27 cellular contexts compared by ENCODE assay signal in the genomic region with DNA sequence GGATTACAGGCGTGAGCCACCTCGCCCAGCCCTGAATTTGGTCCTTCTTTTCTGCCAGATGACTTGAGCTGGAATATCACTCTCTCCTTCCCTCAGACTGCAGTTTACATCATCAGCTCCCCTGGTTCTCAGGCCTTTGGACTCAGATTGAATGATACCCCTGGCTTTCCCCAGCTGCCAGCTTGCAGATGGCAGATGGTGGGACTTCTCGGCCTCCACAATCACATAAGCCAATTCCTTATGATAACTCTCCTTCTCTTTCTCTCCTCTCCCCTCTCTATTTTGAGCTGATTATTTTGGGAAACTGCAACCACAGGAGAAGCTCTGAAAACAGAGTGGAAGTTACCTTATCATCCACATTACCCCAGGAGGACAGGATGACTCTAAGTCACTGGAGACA. TPM values are rescaled to one million over a fixed set of nuclear protein-coding genes. Genes with fewer than 3 reads are reported as not detected.
DNase-seq lines count a peak whose midpoint lies in the region; FAIRE-seq and TF ChIP-seq lines count a peak whose summit lies in the region.
"Had no signal": no experiment of that assay in that cellular context is flagged by ENCODE, and none has a peak within 500 bp of the region (broad histone marks: within the 10 kb centered on the region; RNA-seq: fewer than 3 reads in every experiment).

No MANE protein-coding gene starts in this region.

- TF ChIP-seq POLR2A in GM12891 (IDR thresholded peaks at IDR 0.05; ENCODE audit: low read depth, low read length), result no peak

- no peak overlapping the region for H3K9ac ChIP-seq in mesendoderm (ENCODE audit: low read length)

- H3K4ac ChIP-seq in mesendoderm (ENCODE audit: low read depth, low read length), result no peak overlapping the region

- no peak overlapping the region for H3K27ac ChIP-seq in mesendoderm (ENCODE audit: low read depth, low read length)
- H3K27ac ChIP-seq in small intestine (ENCODE audit: low read depth in 1 of 2, low read length in 1 of 2), result no peak overlapping the region
- H3K27ac ChIP-seq: cardiac muscle cell, colonic mucosa, epithelial cell of prostate, left lung, neutrophil, Peyer's patch, psoas muscle, VCaP had no signal

- H4K5ac ChIP-seq in mesendoderm (ENCODE audit: low read length), result no peak overlapping the region

- no peak overlapping the region for H3K4me2 ChIP-seq in mesendoderm (ENCODE audit: low read length)
- H3K4me2 ChIP-seq: GM23338 had no signal

- H3K36me3 ChIP-seq in mesendoderm (ENCODE audit: control insufficient read depth, insufficient read depth, low read length), result no peaks in the 10 kb centered on the region
- H3K36me3 ChIP-seq in small intestine (ENCODE audit: control insufficient read depth in 2 of 2, insufficient read depth in 2 of 2, low read length in 2 of 2), result no peaks in the 10 kb centered on the region
- H3K36me3 ChIP-seq: cardiac muscle cell, colonic mucosa, left lung, neutrophil, Peyer's patch had no signal

- H3K4me3 ChIP-seq in mesendoderm (ENCODE audit: low read length) (no peak overlapping the region), small intestine (ENCODE audit: low read depth in 1 of 2, low read length in 2 of 2) (no peak overlapping the region)
- H3K4me3 ChIP-seq: cardiac muscle cell, colonic mucosa, GM23338, left lung, Peyer's patch, psoas muscle had no signal

- H3K27me3 ChIP-seq in mesendoderm (ENCODE audit: insufficient read depth, low read length, poor library complexity) (no peaks in the 10 kb centered on the region), small intestine (ENCODE audit: control insufficient read depth in 2 of 2, insufficient read depth in 2 of 2, low read length in 2 of 2) (no peaks in the 10 kb centered on the region)
- H3K27me3 ChIP-seq: cardiac muscle cell, colonic mucosa, left lung, Peyer's patch had no signal

- no peak overlapping the region for H3K18ac ChIP-seq in mesendoderm (ENCODE audit: low read length)

- peak overlapping the region; percentile 81 for H4K8ac ChIP-seq in mesendoderm (ENCODE audit: low read depth, low read length)

- no peaks in the 10 kb centered on the region for H3K79me1 ChIP-seq in mesendoderm (ENCODE audit: low read length)

- no peak overlapping the region for H2BK120ac ChIP-seq in mesendoderm (ENCODE audit: low read depth, low read length)

- H2AK5ac ChIP-seq in mesendoderm (ENCODE audit: low read length), result no peak overlapping the region

- H3K9me3 ChIP-seq in small intestine (ENCODE audit: control insufficient read depth, low read depth), result no peaks in the 10 kb centered on the region
- H3K9me3 ChIP-seq: colonic mucosa, neutrophil, Peyer's patch had no signal

- no peak for FAIRE-seq in small intestine (lab: Jason Lieb, UNC)
- FAIRE-seq in GM12891 (lab: Jason Lieb, UNC), result no peak

- no peak overlapping the region for H2BK5ac ChIP-seq in mesendoderm (ENCODE audit: low read length)

- no peaks in the 10 kb centered on the region for H3K4me1 ChIP-seq in mesendoderm (ENCODE audit: control insufficient read depth, low read depth, low read length)
- peaks cover 0 to 2% of the 10 kb centered on the region in 2 donors for H3K4me1 ChIP-seq in small intestine (ENCODE audit: control insufficient read depth in 2 of 2, insufficient read depth in 1 of 2, low read depth in 1 of 2, low read length in 1 of 2)
- H3K4me1 ChIP-seq: colonic mucosa, Peyer's patch, psoas muscle had no signal

- no peak overlapping the region for H3K56ac ChIP-seq in mesendoderm (ENCODE audit: low read length)

- no peak overlapping the region for H2BK15ac ChIP-seq in mesendoderm (replicated peaks; ENCODE audit: low read depth)

- WGBS in mesendoderm (ENCODE audit: extremely low coverage, insufficient coverage, low lambda C conversion rate), result no CpG with 5 or more reads among the region's 3 CpGs
- 72 to 94% (median 90%) methylated on average over 3 of the region's 3 CpGs for WGBS in small intestine, 3 donors

- no peaks in the 10 kb centered on the region for H3K79me2 ChIP-seq in mesendoderm (ENCODE audit: control insufficient read depth, insufficient read depth, low read length)

- no peak overlapping the region for H3K23ac ChIP-seq in mesendoderm (ENCODE audit: low read length)

- DNase-seq in NCI-H1694 (lab: John Stamatoyannopoulos, UW) (peak; percentile 21), NCI-H82 treated with DMSO at 0.1 percent for 48 hours (lab: John Stamatoyannopoulos, UW; ENCODE audit: unreplicated experiment) (peak; percentile 76), mesendoderm (no peak), superior temporal gyrus (ENCODE audit: extremely low spot score) (peak; percentile 60), small intestine (no peak), GM12891 (ENCODE audit: insufficient read length, low spot score) (no peak)
- DNase-seq in activated CD8-positive, alpha-beta memory T cell treated with anti-CD3 and anti-CD28 coated beads for 24 hours, result no peak
- DNase-seq: activated CD4-positive, alpha-beta T cell treated with anti-CD3 and anti-CD28 coated beads, Interleukin-2, amount 10 ng/mL, durations not matched to agents 24 days and 14 days; activated effector memory CD4-positive, alpha-beta T cell treated with Interleukin-2 at 50 U/mL for 16 hours; activated naive CD8-positive, alpha-beta T cell treated with anti-CD3 and anti-CD28 coated beads for 36 hours; activated T-cell treated with anti-CD3 and anti-CD28 coated beads, Interleukin-2, amount 50 U/mL, for 1 hour; aorta; Calu3; colonic mucosa; effector CD4-positive, alpha-beta T cell; islet precursor cell; left lung; NCI-H510A treated with DMSO at 0.1 percent for 48 hours; Peyer's patch; psoas muscle; stimulated activated CD4-positive, alpha-beta T cell treated with anti-CD3 and anti-CD28 coated beads, Interleukin-4, amount 100 ng/mL, for 4 hours; substantia nigra had no signal

TF ChIP-seq in GM12891, 5 proteins besides CTCF, POLR2A, EP300 and RAD21:
- TF ChIP-seq POLR2AphosphoS5 (IDR thresholded peaks at IDR 0.05; ENCODE audit: low read depth, low read length), result no peak
- TF ChIP-seq PAX5 (IDR thresholded peaks at IDR 0.05; ENCODE audit: insufficient read depth, low read length, severe bottlenecking), result no peak
- TF ChIP-seq SPI1 (IDR thresholded peaks at IDR 0.05; ENCODE audit: low read depth, low read length), result no peak
- TF ChIP-seq TAF1 (IDR thresholded peaks at IDR 0.05; ENCODE audit: low read depth, low read length), result no peak
- no peak for TF ChIP-seq POU2F2 (IDR thresholded peaks at IDR 0.05; ENCODE audit: low read depth, low read length)

RNA-seq across cellular contexts. Expression of a gene that starts 33.4 kb away (rescaled TPM):
- 2.4 TPM for polyA plus RNA-seq in mesendoderm (2013, experiment 1 of 2)
- 2.4 TPM for polyA plus RNA-seq in mesendoderm (2013, experiment 2 of 2)
- 10 to 100 TPM; 25.5 to 57.1 (median 28.4) TPM for polyA plus RNA-seq in small intestine
- polyA plus RNA-seq in GM12891 (2012; ENCODE audit: low read depth, missing spikeins), result 0.05 TPM

Comparison
In these comparisons a context has a peak if more than half of its experiments do, and no peak if none do; other contexts are left out.
1. DNase-seq: peak in NCI-H1694 (single experiment), NCI-H82 treated with DMSO at 0.1 percent for 48 hours (single experiment) and superior temporal gyrus (single experiment); none in mesendoderm (single experiment), activated CD8-positive, alpha-beta memory T cell treated with anti-CD3 and anti-CD28 coated beads for 24 hours (single experiment), small intestine (single experiment) and GM12891 (single experiment).